ENCODE assay signal across 7 cellular contexts in the genomic region with DNA sequence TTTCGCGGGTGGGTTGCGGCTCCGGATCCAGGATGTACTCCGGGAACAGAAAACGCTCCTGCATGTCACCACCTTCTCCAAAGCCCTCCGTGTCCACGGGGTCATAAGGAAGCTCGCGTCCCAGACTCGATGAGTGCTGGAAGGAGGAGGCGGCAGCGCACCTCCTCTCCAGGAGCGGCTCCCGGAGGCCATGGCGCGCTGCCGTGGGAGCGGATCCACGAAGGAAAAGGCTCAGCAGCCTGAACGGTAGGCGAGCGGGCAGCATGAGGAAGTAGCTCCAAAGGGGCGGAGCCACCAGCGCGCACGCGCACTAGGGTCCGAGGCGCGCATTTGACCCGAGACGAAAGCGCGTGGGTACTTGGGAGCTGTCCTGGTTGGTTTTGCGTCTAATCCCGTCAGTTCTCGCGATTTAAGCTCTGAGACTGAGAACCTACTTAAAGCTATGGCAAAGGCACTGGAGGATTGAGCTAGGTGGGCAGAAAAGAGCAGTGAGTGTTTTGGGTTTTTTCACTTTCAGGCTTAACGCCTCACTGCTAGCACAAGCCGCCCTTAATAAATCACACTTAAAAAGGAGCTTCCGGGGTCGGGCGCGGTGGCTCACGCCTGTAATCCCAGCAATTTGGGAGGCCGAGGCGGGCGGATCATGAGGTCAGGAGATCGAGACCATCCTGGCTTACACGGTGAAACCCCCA. TPM values are rescaled to one million over a fixed set of nuclear protein-coding genes. Genes with fewer than 3 reads are reported as not detected.
A peak's percentile ranks its signal among the peaks of the same experiment; 100 is the strongest.
DNase-seq lines count a peak whose midpoint lies in the region; ATAC-seq and TF ChIP-seq lines count a peak whose summit lies in the region.

A gene (minus strand): TSS at position 286 of the 692 bp plus-strand sequence. CDS start 21 bp downstream, at position 265.

- H3K27me3 ChIP-seq in hepatocyte = no peaks in the 10 kb centered on the region

- 2% methylated on average over 46 of the region's 51 CpGs for WGBS in hepatocyte (ENCODE audit: low lambda C conversion rate, missing lambda C conversion rate)

- TF ChIP-seq CTCF in hepatocyte (IDR thresholded peaks at IDR 0.05; ENCODE audit: poor library complexity) = no peak

- H3K4me1 ChIP-seq in hepatocyte (ENCODE audit: insufficient read depth) = peaks cover 14% of the 10 kb centered on the region

- H2AFZ ChIP-seq in hepatocyte = peak within 1 kb of the TSS; percentile 94

- H3K4me2 ChIP-seq in hepatocyte = peak within 1 kb of the TSS; percentile 98

- ATAC-seq in GM18508 (IDR thresholded peaks at IDR 0.05; ENCODE audit: insufficient read depth, unreplicated experiment) (peak; percentile 86), HG03025 (IDR thresholded peaks at IDR 0.05; ENCODE audit: low FRiP score, unreplicated experiment) (peak; percentile 80)

- peak within 1 kb of the TSS; percentile 91 for H3K27ac ChIP-seq in hepatocyte

- DNase-seq in NCI-H2081 (lab: John Stamatoyannopoulos, UW) (peak; percentile 97 to 99), T1000 (lab: John Stamatoyannopoulos, UW) (peak; percentile 98), astrocyte of the hippocampus (ENCODE audit: low read depth, low spot score) (peak; percentile 100), hepatocyte (ENCODE audit: low spot score) (peak; percentile 98), renal cortical epithelial cell (ENCODE audit: low read depth) (peak; percentile 99)

- H3K4me3 ChIP-seq in hepatocyte = peak within 1 kb of the TSS; percentile 90

- no peaks in the 10 kb centered on the region for H3K9me2 ChIP-seq in hepatocyte (replicated peaks; ENCODE audit: insufficient read depth)

- H4K20me1 ChIP-seq in hepatocyte (ENCODE audit: insufficient read depth, poor library complexity, severe bottlenecking) = peaks cover 35% of the 10 kb centered on the region

- no peaks in the 10 kb centered on the region for H3K36me3 ChIP-seq in hepatocyte (replicated peaks; ENCODE audit: insufficient read depth, low read depth)

- peaks cover 73% of the 10 kb centered on the region for H3K79me2 ChIP-seq in hepatocyte

- peaks cover 11% of the 10 kb centered on the region for H3K9me3 ChIP-seq in hepatocyte (ENCODE audit: low read depth)

RNA-seq across cellular contexts. Expression of the gene that starts here (rescaled TPM):
- 17.9 and 18.2 TPM in 2 replicates for total RNA-seq in hepatocyte
- polyA plus RNA-seq in hepatocyte = 9.8 and 10.1 TPM in 2 replicates
- total RNA-seq in renal cortical epithelial cell = 18.9 and 22.4 TPM in 2 replicates

Comparison
In these comparisons a context has a peak if more than half of its experiments do, and no peak if none do; other contexts are left out.
1. Peak in every context shown above with its lines: DNase-seq, ATAC-seq, H3K4me3 ChIP-seq and H3K27ac ChIP-seq.